8 cellular contexts compared by ENCODE assay signal in genomic region chr21:25607812-25608737, GRCh38. TPM values are rescaled to one million over a fixed set of nuclear protein-coding genes. Genes with fewer than 3 reads are reported as not detected.
DNase-seq lines count a peak whose midpoint lies in the region; ATAC-seq lines count a peak whose summit lies in the region.

No MANE protein-coding gene starts in this region.

- ATAC-seq in GM19025 (IDR thresholded peaks at IDR 0.05; ENCODE audit: low read depth, unreplicated experiment) (peak; percentile 73), HG03342 (IDR thresholded peaks at IDR 0.05; ENCODE audit: unreplicated experiment) (peak; percentile 76), left colon (peak; percentile 89)

- intact Hi-C loops in left colon (cut with DNase I, micrococcal nuclease), result no loop called here

- peak; percentile 72 to 77 for DNase-seq in AML-193 (lab: John Stamatoyannopoulos, UW)
- DNase-seq in NCI-H345 treated with DMSO at 0.1 percent for 48 hours (lab: John Stamatoyannopoulos, UW; ENCODE audit: unreplicated experiment), result peak; percentile 85
- DNase-seq in activated CD4-positive, alpha-beta T cell treated with anti-CD3 and anti-CD28 coated beads for 48 hours, result peak; percentile 84
- peak; percentile 87 for DNase-seq in dedifferentiated amniotic fluid mesenchymal stem cell (ENCODE audit: extremely low spot score)
- DNase-seq in left colon, result peak; percentile 69 to 83
- DNase-seq in stimulated activated CD4-positive, alpha-beta T cell treated with anti-CD3 and anti-CD28 coated beads, Interleukin-1b, Interleukin-23, amount 100 ng/mL, for 4 hours (ENCODE audit: low read depth in 2 of 2), result peak; percentile 68 to 71

RNA-seq across cellular contexts. Expression of gene MRPL39, which starts 0.8 kb away (rescaled TPM):
- 10 to 100 TPM; 29.0 TPM for total RNA-seq in left colon

RNA-seq across cellular contexts. Expression of gene JAM2, which starts 31.0 kb away (rescaled TPM):
- total RNA-seq in left colon, result 1 to 10 TPM; 3.5 to 8.7 TPM

Comparison
In these comparisons a context has a peak if more than half of its experiments do, and no peak if none do; other contexts are left out.
1. Peak in every context shown above with its lines: DNase-seq and ATAC-seq.